In the genomic region with DNA sequence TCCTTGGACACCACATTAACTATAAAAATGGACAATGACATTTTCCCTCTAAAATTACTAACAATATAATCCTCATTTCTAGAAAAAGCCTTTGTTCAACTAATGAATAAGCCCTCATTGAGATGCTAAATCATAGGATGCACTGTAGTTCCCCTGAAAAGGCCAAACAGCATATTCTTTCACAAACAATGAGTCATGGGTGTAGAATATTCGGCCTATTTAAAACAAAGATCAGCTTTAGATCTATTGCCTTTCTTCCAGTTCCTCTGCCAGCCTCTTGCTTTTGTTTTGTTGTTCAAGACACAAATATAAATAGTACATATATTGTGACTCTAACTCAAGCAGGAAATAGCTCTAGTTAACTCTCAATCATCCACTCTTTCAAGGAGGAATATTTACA, we compare ENCODE assay signal across 15 cellular contexts.
A peak's percentile ranks its signal among the peaks of the same experiment; 100 is the strongest.
DNase-seq lines count a peak whose midpoint lies in the region; ATAC-seq and TF ChIP-seq lines count a peak whose summit lies in the region.
"Had no signal": no experiment of that assay in that cellular context is flagged by ENCODE, and none has a peak within 500 bp of the region (broad histone marks: within the 10 kb centered on the region; RNA-seq: fewer than 3 reads in every experiment).

No MANE protein-coding gene starts in this region.

- DNase-seq in COLO829 (ENCODE audit: low spot score) = peak; percentile 28
- peak; percentile 27 for DNase-seq in NT2/D1 (ENCODE audit: low read depth, low spot score)
- no peak for DNase-seq in endothelial cell (ENCODE audit: low spot score)
- DNase-seq in midbrain (lab: John Stamatoyannopoulos, UW) = peak; percentile 83
- DNase-seq in CD8-positive, alpha-beta memory T cell = no peak
- DNase-seq in NCI-H774 (lab: John Stamatoyannopoulos, UW) = no peak
- DNase-seq: activated naive CD4-positive, alpha-beta T cell treated with anti-CD3 and anti-CD28 coated beads for 36 hours; effector CD4-positive, alpha-beta T cell; GF-D8; GOT3; NCI-H2029 had no signal

- no peaks in the 10 kb centered on the region for H3K4me1 ChIP-seq in NT2/D1 (ENCODE audit: insufficient read depth, insufficient read length)
- no peaks in the 10 kb centered on the region for H3K4me1 ChIP-seq in CD8-positive, alpha-beta memory T cell (ENCODE audit: insufficient read depth, low read length)

- H3K27me3 Mint-ChIP-seq in endothelial cell (ENCODE audit: unreplicated experiment) = no peaks in the 10 kb centered on the region
- H3K27me3 Mint-ChIP-seq in CD8-positive, alpha-beta memory T cell = no peaks in the 10 kb centered on the region

- no peaks in the 10 kb centered on the region for H3K9me3 ChIP-seq in NT2/D1 (ENCODE audit: insufficient read depth, low read length)
- no peaks in the 10 kb centered on the region for H3K9me3 ChIP-seq in CD8-positive, alpha-beta memory T cell (ENCODE audit: low read length)

- peak overlapping the region; percentile 77 for H3K27ac Mint-ChIP-seq in endothelial cell (ENCODE audit: unreplicated experiment)
- H3K27ac Mint-ChIP-seq in CD8-positive, alpha-beta memory T cell = peak overlapping the region in 2 of 8 donors; percentile 33 to 60
- H3K27ac Mint-ChIP-seq: activated naive CD4-positive, alpha-beta T cell treated with anti-CD3 and anti-CD28 coated beads for 36 hours had no signal

- H3K4me3 Mint-ChIP-seq in endothelial cell (ENCODE audit: unreplicated experiment) = no peak overlapping the region
- H3K4me3 Mint-ChIP-seq in CD8-positive, alpha-beta memory T cell = no peak overlapping the region
- H3K4me3 Mint-ChIP-seq: activated naive CD4-positive, alpha-beta T cell treated with anti-CD3 and anti-CD28 coated beads for 36 hours had no signal

- POLR2A ChIA-PET in CD8-positive, alpha-beta memory T cell (lab: Charles Lee) = no interaction called here

- H3K36me3 ChIP-seq in NT2/D1 (ENCODE audit: insufficient read depth, insufficient read length, low read length) = peaks cover 19% of the 10 kb centered on the region
- H3K36me3 ChIP-seq in CD8-positive, alpha-beta memory T cell (ENCODE audit: insufficient read depth, low read length) = peaks cover 19% of the 10 kb centered on the region

- ATAC-seq in HG03097 (IDR thresholded peaks at IDR 0.05; ENCODE audit: low FRiP score, unreplicated experiment) (no peak), HG03025 (IDR thresholded peaks at IDR 0.05; ENCODE audit: low FRiP score, unreplicated experiment) (no peak)
- ATAC-seq: K562 had no signal

- no peak overlapping the region for H3K27ac ChIP-seq in CD8-positive, alpha-beta memory T cell (ENCODE audit: low read depth, low read length)

- H3K36me3 Mint-ChIP-seq in endothelial cell (ENCODE audit: low read depth, unreplicated experiment) = peaks cover 7% of the 10 kb centered on the region
- peaks cover 20 to 40% (median 22%) of the 10 kb centered on the region in 3 donors for H3K36me3 Mint-ChIP-seq in CD8-positive, alpha-beta memory T cell

- H3K4me1 Mint-ChIP-seq in endothelial cell (ENCODE audit: unreplicated experiment) = peaks cover 26% of the 10 kb centered on the region
- H3K4me1 Mint-ChIP-seq in CD8-positive, alpha-beta memory T cell = peaks cover 12 to 16% (median 15%) of the 10 kb centered on the region in 3 donors

- no peak overlapping the region for H3K9ac ChIP-seq in NT2/D1 (ENCODE audit: insufficient read length, low read depth)

- no peak overlapping the region for H3K4me3 ChIP-seq in NT2/D1 (ENCODE audit: insufficient read length, low read depth)
- H3K4me3 ChIP-seq in CD8-positive, alpha-beta memory T cell (ENCODE audit: low read length) = no peak overlapping the region
- H3K4me3 ChIP-seq: BLaER1 treated with 17β-estradiol and CSF1 and Interleukin-3, amounts not matched to agents 10 nM and 100 nM; K562 had no signal

- no peaks in the 10 kb centered on the region for H3K9me3 Mint-ChIP-seq in endothelial cell (ENCODE audit: unreplicated experiment)
- H3K9me3 Mint-ChIP-seq in CD8-positive, alpha-beta memory T cell = no peaks in the 10 kb centered on the region
- H3K9me3 Mint-ChIP-seq: activated naive CD4-positive, alpha-beta T cell treated with anti-CD3 and anti-CD28 coated beads for 36 hours had no signal

- CTCF ChIA-PET in CD8-positive, alpha-beta memory T cell (lab: Charles Lee) = no interaction called here

- no peak for TF ChIP-seq CTCF in endothelial cell (IDR thresholded peaks at IDR 0.05; ENCODE audit: unreplicated experiment)

- no peaks in the 10 kb centered on the region for H3K27me3 ChIP-seq in NT2/D1 (ENCODE audit: insufficient read depth, insufficient read length)
- no peaks in the 10 kb centered on the region for H3K27me3 ChIP-seq in CD8-positive, alpha-beta memory T cell (ENCODE audit: insufficient read depth, low read length, poor library complexity, severe bottlenecking)
- H3K27me3 ChIP-seq: BLaER1 treated with 17β-estradiol and CSF1 and Interleukin-3, amounts not matched to agents 10 nM and 100 nM had no signal

Comparison
In these comparisons a context has a peak if more than half of its experiments do, and no peak if none do; other contexts are left out.
1. DNase-seq: peak in COLO829 (single experiment), NT2/D1 (single experiment) and midbrain (single experiment); none in endothelial cell (single experiment), CD8-positive, alpha-beta memory T cell (0 of 5) and NCI-H774 (single experiment).